Comparison of ENCODE assay signal across 9 cellular contexts in genomic region chr16:22161999-22162657, GRCh38. TPM values are rescaled to one million over a fixed set of nuclear protein-coding genes. Genes with fewer than 3 reads are reported as not detected.
DNase-seq lines count a peak whose midpoint lies in the region; ATAC-seq and TF ChIP-seq lines count a peak whose summit lies in the region.
"Had no signal": no experiment of that assay in that cellular context is flagged by ENCODE, and none has a peak within 500 bp of the region (broad histone marks: within the 10 kb centered on the region; RNA-seq: fewer than 3 reads in every experiment).

Gene SDR42E2, plus strand, starts transcription at chr16:22162506. Its CDS starts 3,077 bp downstream, at chr16:22165583.

- H3K4me3 Mint-ChIP-seq in activated naive CD8-positive, alpha-beta T cell treated with anti-CD3 and anti-CD28 coated beads, Interleukin-2, amount 10 ng/mL, durations not matched to agents 7 days and 5 days = no peak within 1 kb of the TSS
- H3K4me3 Mint-ChIP-seq in neural progenitor cell = no peak within 1 kb of the TSS

- no peak within 1 kb of the TSS for H3K27ac Mint-ChIP-seq in activated naive CD8-positive, alpha-beta T cell treated with anti-CD3 and anti-CD28 coated beads, Interleukin-2, amount 10 ng/mL, durations not matched to agents 7 days and 5 days
- no peak within 1 kb of the TSS for H3K27ac Mint-ChIP-seq in neural progenitor cell

- DNase-seq in COLO668 (lab: John Stamatoyannopoulos, UW; ENCODE audit: unreplicated experiment) (peak; percentile 19), NCI-H774 (lab: John Stamatoyannopoulos, UW) (peak; percentile 47), neural progenitor cell (ENCODE audit: low spot score) (peak; percentile 73), NCI-H1092 (lab: John Stamatoyannopoulos, UW) (no peak), middle frontal gyrus (ENCODE audit: extremely low spot score, low spot score) (no peak)
- DNase-seq in activated naive CD8-positive, alpha-beta T cell treated with anti-CD3 and anti-CD28 coated beads, Interleukin-2, amount 10 ng/mL, durations not matched to agents 7 days and 5 days = peak; percentile 42

- peak within 1 kb of the TSS; percentile 47 for H3K4me3 ChIP-seq in neural progenitor cell

- H3K9ac ChIP-seq in neural progenitor cell = no peak within 1 kb of the TSS

- H3K27me3 Mint-ChIP-seq in activated naive CD8-positive, alpha-beta T cell treated with anti-CD3 and anti-CD28 coated beads, Interleukin-2, amount 10 ng/mL, durations not matched to agents 7 days and 5 days = peaks cover 16% of the 10 kb centered on the region
- H3K27me3 Mint-ChIP-seq in neural progenitor cell (ENCODE audit: insufficient read depth, low read depth) = peaks cover 29% of the 10 kb centered on the region

- H3K4me1 Mint-ChIP-seq in activated naive CD8-positive, alpha-beta T cell treated with anti-CD3 and anti-CD28 coated beads, Interleukin-2, amount 10 ng/mL, durations not matched to agents 7 days and 5 days = no peaks in the 10 kb centered on the region
- H3K4me1 Mint-ChIP-seq in neural progenitor cell = no peaks in the 10 kb centered on the region

- H3K27ac ChIP-seq in neural progenitor cell = no peak within 1 kb of the TSS

- no peaks in the 10 kb centered on the region for H3K36me3 Mint-ChIP-seq in activated naive CD8-positive, alpha-beta T cell treated with anti-CD3 and anti-CD28 coated beads, Interleukin-2, amount 10 ng/mL, durations not matched to agents 7 days and 5 days
- no peaks in the 10 kb centered on the region for H3K36me3 Mint-ChIP-seq in neural progenitor cell

- peak within 1 kb of the TSS; percentile 85 for H3K4me2 ChIP-seq in neural progenitor cell

- POLR2A ChIA-PET in activated naive CD8-positive, alpha-beta T cell treated with anti-CD3 and anti-CD28 coated beads, Interleukin-2, amount 10 ng/mL, durations not matched to agents 7 days and 5 days (lab: Charles Lee) = no interaction called here

- no peaks in the 10 kb centered on the region for H3F3A ChIP-seq in neural progenitor cell (ENCODE audit: low read depth)

- H3K9me3 Mint-ChIP-seq in activated naive CD8-positive, alpha-beta T cell treated with anti-CD3 and anti-CD28 coated beads, Interleukin-2, amount 10 ng/mL, durations not matched to agents 7 days and 5 days = peaks cover 4% of the 10 kb centered on the region
- peaks cover 5% of the 10 kb centered on the region for H3K9me3 Mint-ChIP-seq in neural progenitor cell

- no peaks in the 10 kb centered on the region for H3K4me1 ChIP-seq in neural progenitor cell

- no peaks in the 10 kb centered on the region for H3K36me3 ChIP-seq in neural progenitor cell

- H4K20me1 ChIP-seq in neural progenitor cell (ENCODE audit: low read depth) = no peaks in the 10 kb centered on the region

- H3K9me3 ChIP-seq in neural progenitor cell (ENCODE audit: low read depth) = no peaks in the 10 kb centered on the region

- H3K27me3 ChIP-seq in neural progenitor cell = peaks cover 52% of the 10 kb centered on the region

- no peaks in the 10 kb centered on the region for H3K79me2 ChIP-seq in neural progenitor cell (ENCODE audit: low read depth)

- TF ChIP-seq CTCF in neural progenitor cell (IDR thresholded peaks at IDR 0.05) = no peak

- peak; percentile 56 for ATAC-seq in activated naive CD8-positive, alpha-beta T cell treated with anti-CD3 and anti-CD28 coated beads, Interleukin-2, amount 10 ng/mL, durations not matched to agents 7 days and 5 days (ENCODE audit: low read depth)
- no peak for ATAC-seq in esophagus mucosa
- ATAC-seq in GM18858 (IDR thresholded peaks at IDR 0.05; ENCODE audit: unreplicated experiment) = no peak

- peak within 1 kb of the TSS; percentile 47 for H2AFZ ChIP-seq in neural progenitor cell (replicated peaks)

RNA-seq across cellular contexts. Expression of gene SDR42E2, which starts in this region (rescaled TPM):
- total RNA-seq in activated naive CD8-positive, alpha-beta T cell treated with anti-CD3 and anti-CD28 coated beads, Interleukin-2, amount 10 ng/mL, durations not matched to agents 7 days and 5 days = under 1 TPM; 0.23 to 0.44 TPM
- total RNA-seq in neural progenitor cell (ENCODE audit: low replicate concordance) (0.15 TPM in 1 of 2 replicates, not detected in the other), esophagus mucosa (not detected)
- total RNA-seq: RPMI7951 had no signal

Comparison
In these comparisons a context has a peak if more than half of its experiments do, and no peak if none do; other contexts are left out.
1. Peak in DNase-seq and ATAC-seq in activated naive CD8-positive, alpha-beta T cell treated with anti-CD3 and anti-CD28 coated beads, Interleukin-2, amount 10 ng/mL, durations not matched to agents 7 days and 5 days; RNA of the gene not detected or under 1 TPM.
2. Peak in DNase-seq, H3K4me3 ChIP-seq and H3K4me2 ChIP-seq in neural progenitor cell; RNA of the gene not detected or under 1 TPM.
3. DNase-seq: peak in COLO668 (single experiment) and NCI-H774 (single experiment); none in NCI-H1092 (single experiment) and middle frontal gyrus (single experiment).